1 cellular context compared by ENCODE assay signal in the genomic region with DNA sequence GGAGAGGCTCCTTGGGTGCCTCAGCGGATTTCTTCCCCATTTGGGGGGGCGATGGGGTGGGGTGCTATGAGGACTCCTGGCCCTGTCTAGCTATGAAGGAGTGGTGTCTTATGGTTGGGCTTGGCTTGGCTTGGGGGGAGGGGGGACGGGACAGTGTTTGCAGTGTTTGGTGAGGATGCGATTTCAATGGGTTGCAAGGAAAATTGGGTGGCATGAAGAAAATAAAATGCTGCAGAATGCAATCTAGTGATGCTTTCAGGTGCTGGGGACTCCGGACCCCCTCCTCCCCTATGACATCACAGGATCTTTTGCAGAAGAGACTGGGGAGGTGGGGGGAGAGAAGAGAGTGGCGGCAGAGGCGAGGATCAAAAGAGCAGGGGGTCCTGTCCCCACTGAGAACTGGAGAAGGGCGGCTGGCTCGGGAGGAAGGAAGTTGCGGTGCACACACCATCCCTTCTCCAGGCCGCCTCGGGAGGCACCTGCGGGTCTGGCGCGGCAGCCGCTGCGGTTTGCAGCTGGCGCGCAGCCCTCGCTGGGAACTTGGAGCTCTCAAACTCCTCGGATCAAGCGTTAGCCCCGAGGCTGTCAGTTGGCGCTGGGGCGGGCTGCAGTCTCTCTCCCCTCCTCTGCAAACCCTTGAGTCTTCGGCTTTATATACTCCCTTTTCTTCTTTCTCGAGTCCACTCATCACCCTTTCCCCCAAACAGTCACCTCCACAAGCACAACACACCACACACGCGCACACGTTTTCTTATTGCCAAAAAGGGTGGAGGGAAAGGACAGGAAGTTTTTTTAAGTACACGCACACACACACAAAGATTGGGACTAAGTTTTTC.
TF ChIP-seq lines count a peak whose summit lies in the region.

No MANE protein-coding gene starts in this region.

TF ChIP-seq in HEK293, 187 proteins besides CTCF, POLR2A, EP300 and RAD21 (continued from another document and continues in another):
- TF ChIP-seq, protein P1, sequence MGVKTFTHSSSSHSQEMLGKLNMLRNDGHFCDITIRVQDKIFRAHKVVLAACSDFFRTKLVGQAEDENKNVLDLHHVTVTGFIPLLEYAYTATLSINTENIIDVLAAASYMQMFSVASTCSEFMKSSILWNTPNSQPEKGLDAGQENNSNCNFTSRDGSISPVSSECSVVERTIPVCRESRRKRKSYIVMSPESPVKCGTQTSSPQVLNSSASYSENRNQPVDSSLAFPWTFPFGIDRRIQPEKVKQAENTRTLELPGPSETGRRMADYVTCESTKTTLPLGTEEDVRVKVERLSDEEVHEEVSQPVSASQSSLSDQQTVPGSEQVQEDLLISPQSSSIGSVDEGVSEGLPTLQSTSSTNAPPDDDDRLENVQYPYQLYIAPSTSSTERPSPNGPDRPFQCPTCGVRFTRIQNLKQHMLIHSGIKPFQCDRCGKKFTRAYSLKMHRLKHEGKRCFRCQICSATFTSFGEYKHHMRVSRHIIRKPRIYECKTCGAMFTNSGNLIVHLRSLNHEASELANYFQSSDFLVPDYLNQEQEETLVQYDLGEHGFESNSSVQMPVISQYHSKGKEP (tag by site-specific recombination; IDR thresholded peaks at IDR 0.05), result peak; percentile 7; the same call in 1 of the 2 replicates
- TF ChIP-seq KLF1 (tag by site-specific recombination; IDR thresholded peaks at IDR 0.05) (no peak; the same call in 1 of the 2 replicates), ZNF571 (tag by site-specific recombination; IDR thresholded peaks at IDR 0.05) (no peak), ZNF335 (tag by site-specific recombination; conservative IDR thresholded peaks at IDR 0.05) (no peak), ZNF311 (tag by site-specific recombination; IDR thresholded peaks at IDR 0.05; ENCODE audit: borderline replicate concordance) (no peak), HOXD13 (CRISPR knock-in tag; IDR thresholded peaks at IDR 0.05; ENCODE audit: borderline replicate concordance) (no peak), ZNF561 (tag by site-specific recombination; IDR thresholded peaks at IDR 0.05; ENCODE audit: borderline replicate concordance) (no peak), ZNF146 (tag by site-specific recombination; IDR thresholded peaks at IDR 0.05) (no peak), EGR2 (tag by site-specific recombination; IDR thresholded peaks at IDR 0.05; ENCODE audit: low read depth) (no peak), OSR2 (tag by site-specific recombination; IDR thresholded peaks at IDR 0.05) (no peak), ZFP69B (tag by site-specific recombination; IDR thresholded peaks at IDR 0.05) (no peak), ZNF324 (tag by site-specific recombination; IDR thresholded peaks at IDR 0.05) (peak; percentile 13; the same call in 1 of the 2 replicates), ZNF404 (tag by site-specific recombination; IDR thresholded peaks at IDR 0.05) (no peak), ZNF433 (tag by site-specific recombination; IDR thresholded peaks at IDR 0.05; ENCODE audit: low read depth) (no peak), ZNF157 (tag by site-specific recombination; IDR thresholded peaks at IDR 0.05) (no peak), ZNF274 (IDR thresholded peaks at IDR 0.05; ENCODE audit: low read length) (no peak), ZNF274 (tag by site-specific recombination; IDR thresholded peaks at IDR 0.05; ENCODE audit: borderline replicate concordance) (no peak), ZNF670 (tag by site-specific recombination; IDR thresholded peaks at IDR 0.05; ENCODE audit: low read depth) (no peak), BCL11B (tag by site-specific recombination; IDR thresholded peaks at IDR 0.05; ENCODE audit: low read depth) (no peak), ZNF48 (tag by site-specific recombination; IDR thresholded peaks at IDR 0.05) (no peak), ZNF558 (tag by site-specific recombination; IDR thresholded peaks at IDR 0.05) (0 out of 2 replicates have a peak, but pooled peaks have one; percentile 27), PRDM1 (tag by site-specific recombination; IDR thresholded peaks at IDR 0.05) (0 out of 2 replicates have a peak, but pooled peaks have one; percentile 27), ZNF19 (tag by site-specific recombination; IDR thresholded peaks at IDR 0.05; ENCODE audit: low read depth) (no peak), ZNF140 (tag by site-specific recombination; IDR thresholded peaks at IDR 0.05) (no peak), ZNF664 (tag by site-specific recombination; IDR thresholded peaks at IDR 0.05) (no peak), SCRT2 (tag by site-specific recombination; IDR thresholded peaks at IDR 0.05) (no peak), ZNF792 (tag by site-specific recombination; IDR thresholded peaks at IDR 0.05) (no peak), ZNF423 (tag by site-specific recombination; IDR thresholded peaks at IDR 0.05) (no peak), ZNF138 (tag by site-specific recombination; IDR thresholded peaks at IDR 0.05; ENCODE audit: borderline replicate concordance) (no peak), ZNF184 (tag by site-specific recombination; IDR thresholded peaks at IDR 0.05) (no peak), ZBTB48 (tag by site-specific recombination; IDR thresholded peaks at IDR 0.05) (no peak; the same call in 1 of the 2 replicates), ZNF391 (tag by site-specific recombination; IDR thresholded peaks at IDR 0.05; ENCODE audit: borderline replicate concordance, low read depth) (no peak)
- TF ChIP-seq, protein P2, sequence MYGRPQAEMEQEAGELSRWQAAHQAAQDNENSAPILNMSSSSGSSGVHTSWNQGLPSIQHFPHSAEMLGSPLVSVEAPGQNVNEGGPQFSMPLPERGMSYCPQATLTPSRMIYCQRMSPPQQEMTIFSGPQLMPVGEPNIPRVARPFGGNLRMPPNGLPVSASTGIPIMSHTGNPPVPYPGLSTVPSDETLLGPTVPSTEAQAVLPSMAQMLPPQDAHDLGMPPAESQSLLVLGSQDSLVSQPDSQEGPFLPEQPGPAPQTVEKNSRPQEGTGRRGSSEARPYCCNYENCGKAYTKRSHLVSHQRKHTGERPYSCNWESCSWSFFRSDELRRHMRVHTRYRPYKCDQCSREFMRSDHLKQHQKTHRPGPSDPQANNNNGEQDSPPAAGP (tag by site-specific recombination; IDR thresholded peaks at IDR 0.05), result no peak
- TF ChIP-seq, protein P3, sequence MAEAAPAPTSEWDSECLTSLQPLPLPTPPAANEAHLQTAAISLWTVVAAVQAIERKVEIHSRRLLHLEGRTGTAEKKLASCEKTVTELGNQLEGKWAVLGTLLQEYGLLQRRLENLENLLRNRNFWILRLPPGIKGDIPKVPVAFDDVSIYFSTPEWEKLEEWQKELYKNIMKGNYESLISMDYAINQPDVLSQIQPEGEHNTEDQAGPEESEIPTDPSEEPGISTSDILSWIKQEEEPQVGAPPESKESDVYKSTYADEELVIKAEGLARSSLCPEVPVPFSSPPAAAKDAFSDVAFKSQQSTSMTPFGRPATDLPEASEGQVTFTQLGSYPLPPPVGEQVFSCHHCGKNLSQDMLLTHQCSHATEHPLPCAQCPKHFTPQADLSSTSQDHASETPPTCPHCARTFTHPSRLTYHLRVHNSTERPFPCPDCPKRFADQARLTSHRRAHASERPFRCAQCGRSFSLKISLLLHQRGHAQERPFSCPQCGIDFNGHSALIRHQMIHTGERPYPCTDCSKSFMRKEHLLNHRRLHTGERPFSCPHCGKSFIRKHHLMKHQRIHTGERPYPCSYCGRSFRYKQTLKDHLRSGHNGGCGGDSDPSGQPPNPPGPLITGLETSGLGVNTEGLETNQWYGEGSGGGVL (tag by site-specific recombination; IDR thresholded peaks at IDR 0.05), result peak; percentile 93
- TF ChIP-seq, protein P4, sequence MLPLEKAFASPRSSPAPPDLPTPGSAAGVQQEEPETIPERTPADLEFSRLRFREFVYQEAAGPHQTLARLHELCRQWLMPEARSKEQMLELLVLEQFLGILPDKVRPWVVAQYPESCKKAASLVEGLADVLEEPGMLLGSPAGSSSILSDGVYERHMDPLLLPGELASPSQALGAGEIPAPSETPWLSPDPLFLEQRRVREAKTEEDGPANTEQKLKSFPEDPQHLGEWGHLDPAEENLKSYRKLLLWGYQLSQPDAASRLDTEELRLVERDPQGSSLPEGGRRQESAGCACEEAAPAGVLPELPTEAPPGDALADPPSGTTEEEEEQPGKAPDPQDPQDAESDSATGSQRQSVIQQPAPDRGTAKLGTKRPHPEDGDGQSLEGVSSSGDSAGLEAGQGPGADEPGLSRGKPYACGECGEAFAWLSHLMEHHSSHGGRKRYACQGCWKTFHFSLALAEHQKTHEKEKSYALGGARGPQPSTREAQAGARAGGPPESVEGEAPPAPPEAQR (tag by site-specific recombination; IDR thresholded peaks at IDR 0.05), result no peak
- TF ChIP-seq, protein P5, sequence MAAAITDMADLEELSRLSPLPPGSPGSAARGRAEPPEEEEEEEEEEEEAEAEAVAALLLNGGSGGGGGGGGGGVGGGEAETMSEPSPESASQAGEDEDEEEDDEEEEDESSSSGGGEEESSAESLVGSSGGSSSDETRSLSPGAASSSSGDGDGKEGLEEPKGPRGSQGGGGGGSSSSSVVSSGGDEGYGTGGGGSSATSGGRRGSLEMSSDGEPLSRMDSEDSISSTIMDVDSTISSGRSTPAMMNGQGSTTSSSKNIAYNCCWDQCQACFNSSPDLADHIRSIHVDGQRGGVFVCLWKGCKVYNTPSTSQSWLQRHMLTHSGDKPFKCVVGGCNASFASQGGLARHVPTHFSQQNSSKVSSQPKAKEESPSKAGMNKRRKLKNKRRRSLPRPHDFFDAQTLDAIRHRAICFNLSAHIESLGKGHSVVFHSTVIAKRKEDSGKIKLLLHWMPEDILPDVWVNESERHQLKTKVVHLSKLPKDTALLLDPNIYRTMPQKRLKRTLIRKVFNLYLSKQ (tag by site-specific recombination; IDR thresholded peaks at IDR 0.05; ENCODE audit: borderline replicate concordance), result no peak
- TF ChIP-seq, protein P6, sequence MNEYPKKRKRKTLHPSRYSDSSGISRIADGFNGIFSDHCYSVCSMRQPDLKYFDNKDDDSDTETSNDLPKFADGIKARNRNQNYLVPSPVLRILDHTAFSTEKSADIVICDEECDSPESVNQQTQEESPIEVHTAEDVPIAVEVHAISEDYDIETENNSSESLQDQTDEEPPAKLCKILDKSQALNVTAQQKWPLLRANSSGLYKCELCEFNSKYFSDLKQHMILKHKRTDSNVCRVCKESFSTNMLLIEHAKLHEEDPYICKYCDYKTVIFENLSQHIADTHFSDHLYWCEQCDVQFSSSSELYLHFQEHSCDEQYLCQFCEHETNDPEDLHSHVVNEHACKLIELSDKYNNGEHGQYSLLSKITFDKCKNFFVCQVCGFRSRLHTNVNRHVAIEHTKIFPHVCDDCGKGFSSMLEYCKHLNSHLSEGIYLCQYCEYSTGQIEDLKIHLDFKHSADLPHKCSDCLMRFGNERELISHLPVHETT (tag by site-specific recombination; IDR thresholded peaks at IDR 0.05), result 0 out of 2 replicates have a peak, but pooled peaks have one; percentile 11
- TF ChIP-seq, protein P7, sequence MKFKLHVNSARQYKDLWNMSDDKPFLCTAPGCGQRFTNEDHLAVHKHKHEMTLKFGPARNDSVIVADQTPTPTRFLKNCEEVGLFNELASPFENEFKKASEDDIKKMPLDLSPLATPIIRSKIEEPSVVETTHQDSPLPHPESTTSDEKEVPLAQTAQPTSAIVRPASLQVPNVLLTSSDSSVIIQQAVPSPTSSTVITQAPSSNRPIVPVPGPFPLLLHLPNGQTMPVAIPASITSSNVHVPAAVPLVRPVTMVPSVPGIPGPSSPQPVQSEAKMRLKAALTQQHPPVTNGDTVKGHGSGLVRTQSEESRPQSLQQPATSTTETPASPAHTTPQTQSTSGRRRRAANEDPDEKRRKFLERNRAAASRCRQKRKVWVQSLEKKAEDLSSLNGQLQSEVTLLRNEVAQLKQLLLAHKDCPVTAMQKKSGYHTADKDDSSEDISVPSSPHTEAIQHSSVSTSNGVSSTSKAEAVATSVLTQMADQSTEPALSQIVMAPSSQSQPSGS (tag by site-specific recombination; IDR thresholded peaks at IDR 0.05; ENCODE audit: low read depth), result peak; percentile 72
- TF ChIP-seq, protein P8, sequence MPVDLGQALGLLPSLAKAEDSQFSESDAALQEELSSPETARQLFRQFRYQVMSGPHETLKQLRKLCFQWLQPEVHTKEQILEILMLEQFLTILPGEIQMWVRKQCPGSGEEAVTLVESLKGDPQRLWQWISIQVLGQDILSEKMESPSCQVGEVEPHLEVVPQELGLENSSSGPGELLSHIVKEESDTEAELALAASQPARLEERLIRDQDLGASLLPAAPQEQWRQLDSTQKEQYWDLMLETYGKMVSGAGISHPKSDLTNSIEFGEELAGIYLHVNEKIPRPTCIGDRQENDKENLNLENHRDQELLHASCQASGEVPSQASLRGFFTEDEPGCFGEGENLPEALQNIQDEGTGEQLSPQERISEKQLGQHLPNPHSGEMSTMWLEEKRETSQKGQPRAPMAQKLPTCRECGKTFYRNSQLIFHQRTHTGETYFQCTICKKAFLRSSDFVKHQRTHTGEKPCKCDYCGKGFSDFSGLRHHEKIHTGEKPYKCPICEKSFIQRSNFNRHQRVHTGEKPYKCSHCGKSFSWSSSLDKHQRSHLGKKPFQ (tag by site-specific recombination; IDR thresholded peaks at IDR 0.05), result no peak
- TF ChIP-seq, protein P9, sequence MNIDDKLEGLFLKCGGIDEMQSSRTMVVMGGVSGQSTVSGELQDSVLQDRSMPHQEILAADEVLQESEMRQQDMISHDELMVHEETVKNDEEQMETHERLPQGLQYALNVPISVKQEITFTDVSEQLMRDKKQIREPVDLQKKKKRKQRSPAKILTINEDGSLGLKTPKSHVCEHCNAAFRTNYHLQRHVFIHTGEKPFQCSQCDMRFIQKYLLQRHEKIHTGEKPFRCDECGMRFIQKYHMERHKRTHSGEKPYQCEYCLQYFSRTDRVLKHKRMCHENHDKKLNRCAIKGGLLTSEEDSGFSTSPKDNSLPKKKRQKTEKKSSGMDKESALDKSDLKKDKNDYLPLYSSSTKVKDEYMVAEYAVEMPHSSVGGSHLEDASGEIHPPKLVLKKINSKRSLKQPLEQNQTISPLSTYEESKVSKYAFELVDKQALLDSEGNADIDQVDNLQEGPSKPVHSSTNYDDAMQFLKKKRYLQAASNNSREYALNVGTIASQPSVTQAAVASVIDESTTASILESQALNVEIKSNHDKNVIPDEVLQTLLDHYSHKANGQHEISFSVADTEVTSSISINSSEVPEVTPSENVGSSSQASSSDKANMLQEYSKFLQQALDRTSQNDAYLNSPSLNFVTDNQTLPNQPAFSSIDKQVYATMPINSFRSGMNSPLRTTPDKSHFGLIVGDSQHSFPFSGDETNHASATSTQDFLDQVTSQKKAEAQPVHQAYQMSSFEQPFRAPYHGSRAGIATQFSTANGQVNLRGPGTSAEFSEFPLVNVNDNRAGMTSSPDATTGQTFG (tag by site-specific recombination; IDR thresholded peaks at IDR 0.05; ENCODE audit: borderline replicate concordance), result no peak
- TF ChIP-seq, protein P10, sequence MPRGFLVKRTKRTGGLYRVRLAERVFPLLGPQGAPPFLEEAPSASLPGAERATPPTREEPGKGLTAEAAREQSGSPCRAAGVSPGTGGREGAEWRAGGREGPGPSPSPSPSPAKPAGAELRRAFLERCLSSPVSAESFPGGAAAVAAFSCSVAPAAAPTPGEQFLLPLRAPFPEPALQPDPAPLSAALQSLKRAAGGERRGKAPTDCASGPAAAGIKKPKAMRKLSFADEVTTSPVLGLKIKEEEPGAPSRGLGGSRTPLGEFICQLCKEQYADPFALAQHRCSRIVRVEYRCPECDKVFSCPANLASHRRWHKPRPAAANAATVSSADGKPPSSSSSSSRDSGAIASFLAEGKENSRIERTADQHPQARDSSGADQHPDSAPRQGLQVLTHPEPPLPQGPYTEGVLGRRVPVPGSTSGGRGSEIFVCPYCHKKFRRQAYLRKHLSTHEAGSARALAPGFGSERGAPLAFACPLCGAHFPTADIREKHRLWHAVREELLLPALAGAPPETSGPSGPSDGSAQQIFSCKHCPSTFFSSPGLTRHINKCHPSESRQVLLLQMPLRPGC (tag by site-specific recombination; IDR thresholded peaks at IDR 0.05), result no peak
